10 cellular contexts compared by ENCODE assay signal in the genomic region with DNA sequence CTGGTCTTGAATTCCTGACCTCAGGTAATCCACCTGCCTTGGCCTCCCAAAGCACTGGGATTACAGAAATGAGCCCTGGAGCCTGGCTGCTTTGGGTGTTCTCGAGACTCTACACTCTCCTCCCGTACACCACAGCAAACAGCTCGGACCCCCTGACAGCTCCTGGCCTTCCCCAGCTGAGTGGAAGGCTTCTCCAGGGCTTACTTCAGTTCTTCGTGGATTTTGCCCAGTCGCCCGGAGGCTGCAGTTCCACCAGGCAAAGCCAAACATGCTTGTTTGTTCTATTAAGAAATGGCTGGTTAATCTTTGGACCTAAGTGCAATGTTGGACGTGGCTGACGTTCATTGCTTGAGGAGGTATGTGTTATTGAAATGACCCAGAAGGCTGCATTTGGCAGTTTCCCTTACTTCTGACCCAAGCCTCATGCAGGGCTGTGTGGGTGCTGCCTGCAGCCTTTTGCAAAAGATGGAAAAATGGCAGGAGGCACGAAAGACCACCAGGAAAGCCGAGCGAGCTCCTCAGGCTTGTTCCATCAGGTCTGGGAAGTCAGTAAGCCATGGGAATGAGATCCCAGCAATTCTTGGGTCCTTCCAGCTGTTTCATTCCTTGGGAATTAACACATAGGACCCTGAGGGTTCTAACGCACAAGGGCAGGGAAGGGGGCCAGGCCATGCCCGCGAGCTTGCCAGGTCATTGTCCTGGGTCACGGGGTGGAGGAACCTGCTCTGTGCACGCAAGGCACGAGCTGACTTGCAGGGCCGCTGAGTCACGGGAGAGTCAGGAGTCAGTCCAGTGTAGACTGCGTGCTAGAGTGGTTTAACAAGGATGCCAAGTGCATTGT. TPM values are rescaled to one million over a fixed set of nuclear protein-coding genes. Genes with fewer than 3 reads are reported as not detected.
DNase-seq lines count a peak whose midpoint lies in the region; ATAC-seq and TF ChIP-seq lines count a peak whose summit lies in the region.
"Had no signal": no experiment of that assay in that cellular context is flagged by ENCODE, and none has a peak within 500 bp of the region (broad histone marks: within the 10 kb centered on the region; RNA-seq: fewer than 3 reads in every experiment).

No MANE protein-coding gene starts in this region.

- WGBS in sigmoid colon, 2 donors, result 74 to 84% methylated on average over 20 of the region's 20 CpGs

- H3K27me3 ChIP-seq in sigmoid colon, result no peaks in the 10 kb centered on the region
- no peaks in the 10 kb centered on the region for H3K27me3 ChIP-seq in naive thymus-derived CD4-positive, alpha-beta T cell (ENCODE audit: control insufficient read depth in 2 of 2, insufficient read depth in 2 of 2, low read length in 2 of 2)

- H3K9me3 ChIP-seq in sigmoid colon, result no peaks in the 10 kb centered on the region
- no peaks in the 10 kb centered on the region for H3K9me3 ChIP-seq in naive thymus-derived CD4-positive, alpha-beta T cell (ENCODE audit: control insufficient read depth in 2 of 3, low read length in 3 of 3)

- ATAC-seq in HG03342 (IDR thresholded peaks at IDR 0.05; ENCODE audit: unreplicated experiment), result no peak
- no peak for ATAC-seq in GM21447 (IDR thresholded peaks at IDR 0.05; ENCODE audit: unreplicated experiment)
- no peak for ATAC-seq in naive thymus-derived CD4-positive, alpha-beta T cell

- no peak overlapping the region for H3K27ac Mint-ChIP-seq in naive thymus-derived CD4-positive, alpha-beta T cell

- H3K27ac ChIP-seq in sigmoid colon, result peak overlapping the region; percentile 67 to 90 (median 76)
- H3K27ac ChIP-seq in naive thymus-derived CD4-positive, alpha-beta T cell (ENCODE audit: low read depth, low read length), result no peak overlapping the region

- peaks cover 0 to 2% (median 0%) of the 10 kb centered on the region in 5 donors for H3K27me3 Mint-ChIP-seq in naive thymus-derived CD4-positive, alpha-beta T cell

- POLR2A ChIA-PET in naive thymus-derived CD4-positive, alpha-beta T cell (lab: Charles Lee), result interaction anchor here (1.1 kb wide), 1 partner anchor 17 kb away, joined by 3 read pairs; no protein-coding TSS in a partner anchor

- H3K36me3 ChIP-seq in sigmoid colon, result no peaks in the 10 kb centered on the region
- no peaks in the 10 kb centered on the region for H3K36me3 ChIP-seq in naive thymus-derived CD4-positive, alpha-beta T cell (ENCODE audit: control insufficient read depth in 2 of 3, insufficient read depth in 3 of 3, low read length in 3 of 3)

- intact Hi-C loops in sigmoid colon (cut with DNase I), result loop anchor here (5.0 kb wide), 1 partner anchor 63 kb away; no protein-coding TSS in a partner anchor
- intact Hi-C loops in naive thymus-derived CD4-positive, alpha-beta T cell (cut with micrococcal nuclease), result no loop called here

- CTCF ChIA-PET in naive thymus-derived CD4-positive, alpha-beta T cell (lab: Charles Lee), result interaction anchor here (1.2 kb wide), 1 partner anchor 17 kb away, joined by 3 read pairs; no protein-coding TSS in a partner anchor

- TF ChIP-seq CTCF in fibroblast of pulmonary artery (IDR thresholded peaks at IDR 0.05; ENCODE audit: low read length, missing control alignments) (no peak), sigmoid colon (IDR thresholded peaks at IDR 0.05) (no peak)

- H3K36me3 Mint-ChIP-seq in naive thymus-derived CD4-positive, alpha-beta T cell, result no peaks in the 10 kb centered on the region

- no peaks in the 10 kb centered on the region for H3K9me3 Mint-ChIP-seq in naive thymus-derived CD4-positive, alpha-beta T cell

- DNase-seq in GM03348 (ENCODE audit: low spot score), result peak; percentile 55
- DNase-seq in RPMI7951 (ENCODE audit: low read depth), result peak; percentile 99
- DNase-seq in fibroblast of pulmonary artery (ENCODE audit: low read depth), result peak; percentile 46
- peak; percentile 84 for DNase-seq in sigmoid colon
- no peak for DNase-seq in occipital lobe (lab: John Stamatoyannopoulos, UW)
- no peak for DNase-seq in naive thymus-derived CD4-positive, alpha-beta T cell
- DNase-seq: stimulated activated naive CD4-positive, alpha-beta T cell; SW 1271 had no signal

- H3K4me3 Mint-ChIP-seq in naive thymus-derived CD4-positive, alpha-beta T cell, result no peak overlapping the region

- no peak for TF ChIP-seq POLR2A in sigmoid colon (IDR thresholded peaks at IDR 0.05)

- peak; percentile 36 to 90 (median 74) for TF ChIP-seq EP300 in sigmoid colon (IDR thresholded peaks at IDR 0.05)

- H3K4me1 Mint-ChIP-seq in naive thymus-derived CD4-positive, alpha-beta T cell, result no peaks in the 10 kb centered on the region

- H3K4me3 ChIP-seq in fibroblast of pulmonary artery (replicated peaks; ENCODE audit: low read depth, low read length), result no peak overlapping the region
- H3K4me3 ChIP-seq in sigmoid colon, result no peak overlapping the region
- H3K4me3 ChIP-seq in naive thymus-derived CD4-positive, alpha-beta T cell (ENCODE audit: low read length), result no peak overlapping the region

- H3K4me1 ChIP-seq in sigmoid colon, result peaks cover 0 to 42% (median 11%) of the 10 kb centered on the region in 4 donors
- H3K4me1 ChIP-seq in naive thymus-derived CD4-positive, alpha-beta T cell (ENCODE audit: control insufficient read depth in 2 of 2, insufficient read depth in 2 of 2, low read length in 2 of 2), result no peaks in the 10 kb centered on the region

RNA-seq across cellular contexts. Expression of a gene that starts 23.9 kb away (rescaled TPM):
- 15.4 and 16.0 TPM in 2 replicates for total RNA-seq in RPMI7951 (2014; rRNA removed; shearing (Covaris generic))
- total RNA-seq in sigmoid colon, result 10 to 100 TPM; 24.6 to 28.5 (median 25.5) TPM
- polyA plus RNA-seq in sigmoid colon, result 10 to 100 TPM; 12.7 to 71.0 (median 18.0) TPM
- total RNA-seq in occipital lobe, result 18.2 TPM
- 100 to 1,000 TPM in 2 of 5 experiments, 10 to 100 TPM in 3; 82.9 to 110 (median 85.3) TPM for total RNA-seq in naive thymus-derived CD4-positive, alpha-beta T cell
- polyA plus RNA-seq in naive thymus-derived CD4-positive, alpha-beta T cell, result 10 to 100 TPM; 20.0 to 29.6 TPM

Comparison
In these comparisons a context has a peak if more than half of its experiments do, and no peak if none do; other contexts are left out.
1. DNase-seq: peak in GM03348 (single experiment), RPMI7951 (single experiment), fibroblast of pulmonary artery (single experiment) and sigmoid colon (single experiment); none in occipital lobe (single experiment) and naive thymus-derived CD4-positive, alpha-beta T cell (0 of 9).